ENCODE assay signal across 17 cellular contexts in genomic region chrX:16666541-16666940, GRCh38. TPM values are rescaled to one million over a fixed set of nuclear protein-coding genes. Genes with fewer than 3 reads are reported as not detected.
DNase-seq lines count a peak whose midpoint lies in the region; ATAC-seq, FAIRE-seq and TF ChIP-seq lines count a peak whose summit lies in the region.
"Had no signal": no experiment of that assay in that cellular context is flagged by ENCODE, and none has a peak within 500 bp of the region (broad histone marks: within the 10 kb centered on the region; RNA-seq: fewer than 3 reads in every experiment).

No MANE protein-coding gene starts in this region.

- peaks cover 4% of the 10 kb centered on the region for H3K4me1 Mint-ChIP-seq in neural crest cell
- H3K4me1 Mint-ChIP-seq: activated B cell treated with CpG ODN at 0.5 μM for 24 hours had no signal

- no peaks in the 10 kb centered on the region for H3K27me3 Mint-ChIP-seq in neural crest cell (ENCODE audit: low read depth)
- H3K27me3 Mint-ChIP-seq: activated B cell treated with CpG ODN at 0.5 μM for 24 hours had no signal

- H3K27ac ChIP-seq in testis: no peak overlapping the region
- H3K27ac ChIP-seq: SK-N-MC, uterus had no signal

- 89 to 100% methylated on average over 1 to 4 of the region's 4 CpGs for WGBS in testis, 2 donors

- no peak for ATAC-seq in omental fat pad (ENCODE audit: low FRiP score)

- H3K27me3 ChIP-seq in testis: no peaks in the 10 kb centered on the region
- H3K27me3 ChIP-seq: BE2C, uterus had no signal

- intact Hi-C loops in testis (cut with DNase I; ENCODE audit: low total_unique reads): no loop called here

- H3K36me3 ChIP-seq in testis (ENCODE audit: low read depth, missing control alignments): no peaks in the 10 kb centered on the region
- H3K36me3 ChIP-seq: BE2C, uterus had no signal

- TF ChIP-seq CTCF in neural crest cell (conservative IDR thresholded peaks at IDR 0.05): no peak
- TF ChIP-seq CTCF in omental fat pad (IDR thresholded peaks at IDR 0.05): no peak
- TF ChIP-seq CTCF in testis (IDR thresholded peaks at IDR 0.05): no peak

- no peak overlapping the region for H3K4me3 Mint-ChIP-seq in neural crest cell
- H3K4me3 Mint-ChIP-seq: activated B cell treated with CpG ODN at 0.5 μM for 24 hours had no signal

- no peak overlapping the region for H3K4me3 ChIP-seq in testis
- H3K4me3 ChIP-seq: SK-N-MC, uterus had no signal

- H3K9me3 ChIP-seq in testis: no peaks in the 10 kb centered on the region
- H3K9me3 ChIP-seq: BE2C, uterus had no signal

- H3K36me3 Mint-ChIP-seq in neural crest cell (ENCODE audit: low read depth): peaks cover 26% of the 10 kb centered on the region

- peak overlapping the region; percentile 44 for H3K27ac Mint-ChIP-seq in neural crest cell (ENCODE audit: unreplicated experiment)
- H3K27ac Mint-ChIP-seq: activated B cell treated with CpG ODN at 0.5 μM for 24 hours had no signal

- no peak for FAIRE-seq in GM12892 (lab: Jason Lieb, UNC)

- TF ChIP-seq POLR2A in GM12892 (IDR thresholded peaks at IDR 0.05; ENCODE audit: low read depth, low read length) (no peak), testis (IDR thresholded peaks at IDR 0.05) (no peak)

- H3K4me1 ChIP-seq in testis: no peaks in the 10 kb centered on the region
- H3K4me1 ChIP-seq: BE2C, uterus had no signal

- no peaks in the 10 kb centered on the region for H3K9me3 Mint-ChIP-seq in neural crest cell
- H3K9me3 Mint-ChIP-seq: activated B cell treated with CpG ODN at 0.5 μM for 24 hours had no signal

- peak in 11 of 14 donors; percentile 1 to 61 (median 14) for DNase-seq in C1 segment of cervical spinal cord (lab: John Stamatoyannopoulos, UW)
- peak; percentile 74 for DNase-seq in RPMI7951 (ENCODE audit: low read depth)
- DNase-seq in fibroblast of gingiva (ENCODE audit: low read depth): peak; percentile 3
- no peak for DNase-seq in neural crest cell (ENCODE audit: low read depth, low spot score)
- DNase-seq in GM12892 (ENCODE audit: insufficient read length): no peak
- no peak for DNase-seq in NCI-H2196 (lab: John Stamatoyannopoulos, UW; ENCODE audit: unreplicated experiment)
- DNase-seq in omental fat pad (ENCODE audit: low spot score): no peak
- DNase-seq in testis: no peak
- DNase-seq: activated B cell treated with CpG ODN at 0.5 μM for 24 hours; activated naive CD4-positive, alpha-beta T cell treated with anti-CD3 and anti-CD28 coated beads, Interleukin-2, amount 50 U/mL, for 16 hours; BE2C; cerebellar nuclear complex; DND-41; uterus had no signal

RNA-seq across cellular contexts. Expression of gene S100G, which starts 16.6 kb away (rescaled TPM):
- total RNA-seq in RPMI7951 (2014; rRNA removed; shearing (Covaris generic)): not detected in 2 replicates
- total RNA-seq in neural crest cell (not detected in 2 replicates), omental fat pad (not detected), testis (not detected)
- polyA plus RNA-seq in GM12892 (2012; ENCODE audit: missing spikeins): not detected
- not detected for polyA plus RNA-seq in testis (ENCODE audit: insufficient read depth, low read depth, low replicate concordance)
- total RNA-seq: activated B cell treated with CpG ODN at 0.5 μM for 24 hours, mononuclear cell, uterus had no signal
- polyA plus RNA-seq: esophagus had no signal

RNA-seq across cellular contexts. Expression of gene CTPS2, which starts 45.9 kb away (rescaled TPM):
- total RNA-seq in RPMI7951 (2014; rRNA removed; shearing (Covaris generic)): 17.9 TPM in 2 replicates
- total RNA-seq in neural crest cell (66.5 and 67.5 TPM in 2 replicates), omental fat pad (10 to 100 TPM in 1 of 4 donors, 1 to 10 TPM in 3; 5.4 to 14.7 (median 7.5) TPM), testis (1 to 10 TPM; 9.5 to 9.7 TPM)
- polyA plus RNA-seq in GM12892 (2012; ENCODE audit: missing spikeins): 11.4 TPM
- 3.2 TPM for polyA plus RNA-seq in testis (ENCODE audit: insufficient read depth, low read depth, low replicate concordance)

RNA-seq across cellular contexts. Expression of gene SYAP1, which starts 52.9 kb away (rescaled TPM):
- 26.7 and 28.1 TPM in 2 replicates for total RNA-seq in RPMI7951 (2014; rRNA removed; shearing (Covaris generic))
- 38.0 and 41.1 TPM in 2 replicates for total RNA-seq in neural crest cell
- 17.4 TPM for polyA plus RNA-seq in GM12892 (2012; ENCODE audit: missing spikeins)
- 10 to 100 TPM; 15.0 to 33.5 (median 25.1) TPM for total RNA-seq in omental fat pad
- total RNA-seq in testis: 10 to 100 TPM; 15.6 to 17.1 TPM
- 9.0 TPM for polyA plus RNA-seq in testis (ENCODE audit: insufficient read depth, low read depth, low replicate concordance)

Comparison
In these comparisons a context has a peak if more than half of its experiments do, and no peak if none do; other contexts are left out.
1. DNase-seq: peak in C1 segment of cervical spinal cord (11 of 14), RPMI7951 (single experiment) and fibroblast of gingiva (single experiment); none in neural crest cell (single experiment), GM12892 (single experiment), NCI-H2196 (single experiment), omental fat pad (single experiment) and testis (single experiment).